3 cellular contexts compared by ENCODE assay signal in the genomic region with DNA sequence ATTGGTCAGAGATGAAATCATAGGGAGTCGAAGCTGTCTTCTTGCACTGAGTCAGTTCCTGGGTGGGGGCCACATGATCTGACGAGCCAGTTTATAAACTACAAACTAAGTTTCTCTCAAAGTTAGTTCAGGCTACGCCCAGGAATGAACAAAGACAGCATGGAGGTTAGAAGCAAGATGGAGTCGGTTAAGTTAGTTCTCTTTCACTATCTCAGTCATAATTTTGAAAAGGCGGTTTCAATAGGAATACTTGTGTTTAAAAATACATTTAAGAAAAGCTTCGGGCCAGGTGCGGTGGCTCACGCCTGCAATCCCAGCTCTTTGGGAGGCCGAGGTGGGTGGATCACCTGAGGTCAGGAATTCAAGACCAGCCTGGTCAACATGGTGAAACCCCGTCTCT. TPM values are rescaled to one million over a fixed set of nuclear protein-coding genes. Genes with fewer than 3 reads are reported as not detected.
"Had no signal": no experiment of that assay in that cellular context is flagged by ENCODE, and none has a peak within 500 bp of the region (broad histone marks: within the 10 kb centered on the region; RNA-seq: fewer than 3 reads in every experiment).

No MANE protein-coding gene starts in this region.

RNA-seq across cellular contexts. Expression of gene NYX, which starts 35.9 kb away (rescaled TPM):
- total RNA-seq: LHCN-M2, M059J, MCF 10A had no signal
